In the genomic region with DNA sequence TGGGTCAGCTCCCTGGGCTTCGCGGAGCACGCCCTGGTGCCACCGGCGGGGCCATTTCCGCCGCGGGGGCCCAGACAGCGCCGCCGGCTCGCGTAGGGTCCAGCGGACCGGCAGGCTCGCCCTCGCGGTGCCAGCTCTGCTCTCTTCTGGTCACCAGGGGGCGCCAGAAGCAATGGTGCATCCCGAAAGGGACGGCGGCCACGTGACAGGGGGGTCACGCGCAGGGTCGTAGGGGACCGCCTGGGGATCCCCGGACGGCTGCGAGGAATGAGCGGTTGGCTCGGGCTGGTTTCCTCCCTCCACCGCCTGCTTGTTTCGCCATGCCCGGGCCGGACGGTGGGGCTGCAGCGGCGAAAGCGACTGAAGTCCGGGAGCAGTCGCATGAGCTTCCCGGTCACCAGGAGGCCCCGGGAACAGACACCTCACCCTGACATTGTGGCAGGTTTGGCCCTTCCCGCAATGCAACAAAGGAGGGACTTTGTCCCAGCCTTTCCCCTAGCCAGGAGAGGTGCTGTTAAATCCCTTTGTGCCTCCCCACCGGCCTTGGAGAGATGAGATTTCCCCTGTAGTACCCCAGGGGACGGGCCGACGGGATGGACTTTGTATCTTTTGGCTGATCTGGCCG, we compare ENCODE assay signal across 1 cellular context.
TF ChIP-seq lines count a peak whose summit lies in the region.

No MANE protein-coding gene starts in this region.

TF ChIP-seq in K562, 482 proteins besides CTCF, POLR2A, EP300 and RAD21 (continued from another document and continues in another):
- TF ChIP-seq, protein P1, sequence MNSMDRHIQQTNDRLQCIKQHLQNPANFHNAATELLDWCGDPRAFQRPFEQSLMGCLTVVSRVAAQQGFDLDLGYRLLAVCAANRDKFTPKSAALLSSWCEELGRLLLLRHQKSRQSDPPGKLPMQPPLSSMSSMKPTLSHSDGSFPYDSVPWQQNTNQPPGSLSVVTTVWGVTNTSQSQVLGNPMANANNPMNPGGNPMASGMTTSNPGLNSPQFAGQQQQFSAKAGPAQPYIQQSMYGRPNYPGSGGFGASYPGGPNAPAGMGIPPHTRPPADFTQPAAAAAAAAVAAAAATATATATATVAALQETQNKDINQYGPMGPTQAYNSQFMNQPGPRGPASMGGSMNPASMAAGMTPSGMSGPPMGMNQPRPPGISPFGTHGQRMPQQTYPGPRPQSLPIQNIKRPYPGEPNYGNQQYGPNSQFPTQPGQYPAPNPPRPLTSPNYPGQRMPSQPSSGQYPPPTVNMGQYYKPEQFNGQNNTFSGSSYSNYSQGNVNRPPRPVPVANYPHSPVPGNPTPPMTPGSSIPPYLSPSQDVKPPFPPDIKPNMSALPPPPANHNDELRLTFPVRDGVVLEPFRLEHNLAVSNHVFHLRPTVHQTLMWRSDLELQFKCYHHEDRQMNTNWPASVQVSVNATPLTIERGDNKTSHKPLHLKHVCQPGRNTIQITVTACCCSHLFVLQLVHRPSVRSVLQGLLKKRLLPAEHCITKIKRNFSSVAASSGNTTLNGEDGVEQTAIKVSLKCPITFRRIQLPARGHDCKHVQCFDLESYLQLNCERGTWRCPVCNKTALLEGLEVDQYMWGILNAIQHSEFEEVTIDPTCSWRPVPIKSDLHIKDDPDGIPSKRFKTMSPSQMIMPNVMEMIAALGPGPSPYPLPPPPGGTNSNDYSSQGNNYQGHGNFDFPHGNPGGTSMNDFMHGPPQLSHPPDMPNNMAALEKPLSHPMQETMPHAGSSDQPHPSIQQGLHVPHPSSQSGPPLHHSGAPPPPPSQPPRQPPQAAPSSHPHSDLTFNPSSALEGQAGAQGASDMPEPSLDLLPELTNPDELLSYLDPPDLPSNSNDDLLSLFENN (IDR thresholded peaks at IDR 0.05; ENCODE audit: low read depth in 2 of 2, low read length in 2 of 2) = no peak
- TF ChIP-seq, protein P2, sequence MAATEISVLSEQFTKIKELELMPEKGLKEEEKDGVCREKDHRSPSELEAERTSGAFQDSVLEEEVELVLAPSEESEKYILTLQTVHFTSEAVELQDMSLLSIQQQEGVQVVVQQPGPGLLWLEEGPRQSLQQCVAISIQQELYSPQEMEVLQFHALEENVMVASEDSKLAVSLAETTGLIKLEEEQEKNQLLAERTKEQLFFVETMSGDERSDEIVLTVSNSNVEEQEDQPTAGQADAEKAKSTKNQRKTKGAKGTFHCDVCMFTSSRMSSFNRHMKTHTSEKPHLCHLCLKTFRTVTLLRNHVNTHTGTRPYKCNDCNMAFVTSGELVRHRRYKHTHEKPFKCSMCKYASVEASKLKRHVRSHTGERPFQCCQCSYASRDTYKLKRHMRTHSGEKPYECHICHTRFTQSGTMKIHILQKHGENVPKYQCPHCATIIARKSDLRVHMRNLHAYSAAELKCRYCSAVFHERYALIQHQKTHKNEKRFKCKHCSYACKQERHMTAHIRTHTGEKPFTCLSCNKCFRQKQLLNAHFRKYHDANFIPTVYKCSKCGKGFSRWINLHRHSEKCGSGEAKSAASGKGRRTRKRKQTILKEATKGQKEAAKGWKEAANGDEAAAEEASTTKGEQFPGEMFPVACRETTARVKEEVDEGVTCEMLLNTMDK (IDR thresholded peaks at IDR 0.05; ENCODE audit: borderline replicate concordance, insufficient read depth, low read depth, low read length, poor library complexity, severe bottlenecking) = peak; percentile 48
- TF ChIP-seq, protein P3, sequence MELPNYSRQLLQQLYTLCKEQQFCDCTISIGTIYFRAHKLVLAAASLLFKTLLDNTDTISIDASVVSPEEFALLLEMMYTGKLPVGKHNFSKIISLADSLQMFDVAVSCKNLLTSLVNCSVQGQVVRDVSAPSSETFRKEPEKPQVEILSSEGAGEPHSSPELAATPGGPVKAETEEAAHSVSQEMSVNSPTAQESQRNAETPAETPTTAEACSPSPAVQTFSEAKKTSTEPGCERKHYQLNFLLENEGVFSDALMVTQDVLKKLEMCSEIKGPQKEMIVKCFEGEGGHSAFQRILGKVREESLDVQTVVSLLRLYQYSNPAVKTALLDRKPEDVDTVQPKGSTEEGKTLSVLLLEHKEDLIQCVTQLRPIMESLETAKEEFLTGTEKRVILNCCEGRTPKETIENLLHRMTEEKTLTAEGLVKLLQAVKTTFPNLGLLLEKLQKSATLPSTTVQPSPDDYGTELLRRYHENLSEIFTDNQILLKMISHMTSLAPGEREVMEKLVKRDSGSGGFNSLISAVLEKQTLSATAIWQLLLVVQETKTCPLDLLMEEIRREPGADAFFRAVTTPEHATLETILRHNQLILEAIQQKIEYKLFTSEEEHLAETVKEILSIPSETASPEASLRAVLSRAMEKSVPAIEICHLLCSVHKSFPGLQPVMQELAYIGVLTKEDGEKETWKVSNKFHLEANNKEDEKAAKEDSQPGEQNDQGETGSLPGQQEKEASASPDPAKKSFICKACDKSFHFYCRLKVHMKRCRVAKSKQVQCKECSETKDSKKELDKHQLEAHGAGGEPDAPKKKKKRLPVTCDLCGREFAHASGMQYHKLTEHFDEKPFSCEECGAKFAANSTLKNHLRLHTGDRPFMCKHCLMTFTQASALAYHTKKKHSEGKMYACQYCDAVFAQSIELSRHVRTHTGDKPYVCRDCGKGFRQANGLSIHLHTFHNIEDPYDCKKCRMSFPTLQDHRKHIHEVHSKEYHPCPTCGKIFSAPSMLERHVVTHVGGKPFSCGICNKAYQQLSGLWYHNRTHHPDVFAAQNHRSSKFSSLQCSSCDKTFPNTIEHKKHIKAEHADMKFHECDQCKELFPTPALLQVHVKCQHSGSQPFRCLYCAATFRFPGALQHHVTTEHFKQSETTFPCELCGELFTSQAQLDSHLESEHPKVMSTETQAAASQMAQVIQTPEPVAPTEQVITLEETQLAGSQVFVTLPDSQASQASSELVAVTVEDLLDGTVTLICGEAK (IDR thresholded peaks at IDR 0.05) = no peak
- TF ChIP-seq, protein P3 (CRISPR knock-in tag; IDR thresholded peaks at IDR 0.05) = no peak
- no peak for TF ChIP-seq RBM15 (IDR thresholded peaks at IDR 0.05; ENCODE audit: insufficient read depth, low read length)
- no peak for TF ChIP-seq SMAD2 (IDR thresholded peaks at IDR 0.05; ENCODE audit: low read depth, low read length)
- no peak for TF ChIP-seq ZC3H4 (CRISPR knock-in tag; IDR thresholded peaks at IDR 0.05; ENCODE audit: borderline replicate concordance)
- no peak for TF ChIP-seq DMBX1 (CRISPR knock-in tag; IDR thresholded peaks at IDR 0.05; ENCODE audit: borderline replicate concordance)
- peak; percentile 65; the same call in 1 of the 2 replicates for TF ChIP-seq SNIP1 (IDR thresholded peaks at IDR 0.05; ENCODE audit: low read depth)
- TF ChIP-seq, protein P4, sequence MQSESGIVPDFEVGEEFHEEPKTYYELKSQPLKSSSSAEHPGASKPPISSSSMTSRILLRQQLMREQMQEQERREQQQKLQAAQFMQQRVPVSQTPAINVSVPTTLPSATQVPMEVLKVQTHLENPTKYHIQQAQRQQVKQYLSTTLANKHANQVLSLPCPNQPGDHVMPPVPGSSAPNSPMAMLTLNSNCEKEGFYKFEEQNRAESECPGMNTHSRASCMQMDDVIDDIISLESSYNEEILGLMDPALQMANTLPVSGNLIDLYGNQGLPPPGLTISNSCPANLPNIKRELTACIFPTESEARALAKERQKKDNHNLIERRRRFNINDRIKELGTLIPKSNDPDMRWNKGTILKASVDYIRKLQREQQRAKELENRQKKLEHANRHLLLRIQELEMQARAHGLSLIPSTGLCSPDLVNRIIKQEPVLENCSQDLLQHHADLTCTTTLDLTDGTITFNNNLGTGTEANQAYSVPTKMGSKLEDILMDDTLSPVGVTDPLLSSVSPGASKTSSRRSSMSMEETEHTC (IDR thresholded peaks at IDR 0.05) = peak; percentile 69; the same call in 1 of the 2 replicates
- TF ChIP-seq, protein P5, sequence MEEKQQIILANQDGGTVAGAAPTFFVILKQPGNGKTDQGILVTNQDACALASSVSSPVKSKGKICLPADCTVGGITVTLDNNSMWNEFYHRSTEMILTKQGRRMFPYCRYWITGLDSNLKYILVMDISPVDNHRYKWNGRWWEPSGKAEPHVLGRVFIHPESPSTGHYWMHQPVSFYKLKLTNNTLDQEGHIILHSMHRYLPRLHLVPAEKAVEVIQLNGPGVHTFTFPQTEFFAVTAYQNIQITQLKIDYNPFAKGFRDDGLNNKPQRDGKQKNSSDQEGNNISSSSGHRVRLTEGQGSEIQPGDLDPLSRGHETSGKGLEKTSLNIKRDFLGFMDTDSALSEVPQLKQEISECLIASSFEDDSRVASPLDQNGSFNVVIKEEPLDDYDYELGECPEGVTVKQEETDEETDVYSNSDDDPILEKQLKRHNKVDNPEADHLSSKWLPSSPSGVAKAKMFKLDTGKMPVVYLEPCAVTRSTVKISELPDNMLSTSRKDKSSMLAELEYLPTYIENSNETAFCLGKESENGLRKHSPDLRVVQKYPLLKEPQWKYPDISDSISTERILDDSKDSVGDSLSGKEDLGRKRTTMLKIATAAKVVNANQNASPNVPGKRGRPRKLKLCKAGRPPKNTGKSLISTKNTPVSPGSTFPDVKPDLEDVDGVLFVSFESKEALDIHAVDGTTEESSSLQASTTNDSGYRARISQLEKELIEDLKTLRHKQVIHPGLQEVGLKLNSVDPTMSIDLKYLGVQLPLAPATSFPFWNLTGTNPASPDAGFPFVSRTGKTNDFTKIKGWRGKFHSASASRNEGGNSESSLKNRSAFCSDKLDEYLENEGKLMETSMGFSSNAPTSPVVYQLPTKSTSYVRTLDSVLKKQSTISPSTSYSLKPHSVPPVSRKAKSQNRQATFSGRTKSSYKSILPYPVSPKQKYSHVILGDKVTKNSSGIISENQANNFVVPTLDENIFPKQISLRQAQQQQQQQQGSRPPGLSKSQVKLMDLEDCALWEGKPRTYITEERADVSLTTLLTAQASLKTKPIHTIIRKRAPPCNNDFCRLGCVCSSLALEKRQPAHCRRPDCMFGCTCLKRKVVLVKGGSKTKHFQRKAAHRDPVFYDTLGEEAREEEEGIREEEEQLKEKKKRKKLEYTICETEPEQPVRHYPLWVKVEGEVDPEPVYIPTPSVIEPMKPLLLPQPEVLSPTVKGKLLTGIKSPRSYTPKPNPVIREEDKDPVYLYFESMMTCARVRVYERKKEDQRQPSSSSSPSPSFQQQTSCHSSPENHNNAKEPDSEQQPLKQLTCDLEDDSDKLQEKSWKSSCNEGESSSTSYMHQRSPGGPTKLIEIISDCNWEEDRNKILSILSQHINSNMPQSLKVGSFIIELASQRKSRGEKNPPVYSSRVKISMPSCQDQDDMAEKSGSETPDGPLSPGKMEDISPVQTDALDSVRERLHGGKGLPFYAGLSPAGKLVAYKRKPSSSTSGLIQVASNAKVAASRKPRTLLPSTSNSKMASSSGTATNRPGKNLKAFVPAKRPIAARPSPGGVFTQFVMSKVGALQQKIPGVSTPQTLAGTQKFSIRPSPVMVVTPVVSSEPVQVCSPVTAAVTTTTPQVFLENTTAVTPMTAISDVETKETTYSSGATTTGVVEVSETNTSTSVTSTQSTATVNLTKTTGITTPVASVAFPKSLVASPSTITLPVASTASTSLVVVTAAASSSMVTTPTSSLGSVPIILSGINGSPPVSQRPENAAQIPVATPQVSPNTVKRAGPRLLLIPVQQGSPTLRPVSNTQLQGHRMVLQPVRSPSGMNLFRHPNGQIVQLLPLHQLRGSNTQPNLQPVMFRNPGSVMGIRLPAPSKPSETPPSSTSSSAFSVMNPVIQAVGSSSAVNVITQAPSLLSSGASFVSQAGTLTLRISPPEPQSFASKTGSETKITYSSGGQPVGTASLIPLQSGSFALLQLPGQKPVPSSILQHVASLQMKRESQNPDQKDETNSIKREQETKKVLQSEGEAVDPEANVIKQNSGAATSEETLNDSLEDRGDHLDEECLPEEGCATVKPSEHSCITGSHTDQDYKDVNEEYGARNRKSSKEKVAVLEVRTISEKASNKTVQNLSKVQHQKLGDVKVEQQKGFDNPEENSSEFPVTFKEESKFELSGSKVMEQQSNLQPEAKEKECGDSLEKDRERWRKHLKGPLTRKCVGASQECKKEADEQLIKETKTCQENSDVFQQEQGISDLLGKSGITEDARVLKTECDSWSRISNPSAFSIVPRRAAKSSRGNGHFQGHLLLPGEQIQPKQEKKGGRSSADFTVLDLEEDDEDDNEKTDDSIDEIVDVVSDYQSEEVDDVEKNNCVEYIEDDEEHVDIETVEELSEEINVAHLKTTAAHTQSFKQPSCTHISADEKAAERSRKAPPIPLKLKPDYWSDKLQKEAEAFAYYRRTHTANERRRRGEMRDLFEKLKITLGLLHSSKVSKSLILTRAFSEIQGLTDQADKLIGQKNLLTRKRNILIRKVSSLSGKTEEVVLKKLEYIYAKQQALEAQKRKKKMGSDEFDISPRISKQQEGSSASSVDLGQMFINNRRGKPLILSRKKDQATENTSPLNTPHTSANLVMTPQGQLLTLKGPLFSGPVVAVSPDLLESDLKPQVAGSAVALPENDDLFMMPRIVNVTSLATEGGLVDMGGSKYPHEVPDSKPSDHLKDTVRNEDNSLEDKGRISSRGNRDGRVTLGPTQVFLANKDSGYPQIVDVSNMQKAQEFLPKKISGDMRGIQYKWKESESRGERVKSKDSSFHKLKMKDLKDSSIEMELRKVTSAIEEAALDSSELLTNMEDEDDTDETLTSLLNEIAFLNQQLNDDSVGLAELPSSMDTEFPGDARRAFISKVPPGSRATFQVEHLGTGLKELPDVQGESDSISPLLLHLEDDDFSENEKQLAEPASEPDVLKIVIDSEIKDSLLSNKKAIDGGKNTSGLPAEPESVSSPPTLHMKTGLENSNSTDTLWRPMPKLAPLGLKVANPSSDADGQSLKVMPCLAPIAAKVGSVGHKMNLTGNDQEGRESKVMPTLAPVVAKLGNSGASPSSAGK (IDR thresholded peaks at IDR 0.05) = peak; percentile 73
- TF ChIP-seq ZNF165 (CRISPR knock-in tag; IDR thresholded peaks at IDR 0.05; ENCODE audit: borderline replicate concordance) = no peak
- no peak for TF ChIP-seq LEF1 (IDR thresholded peaks at IDR 0.05)
